ENCODE assay signal across 14 cellular contexts in the genomic region with DNA sequence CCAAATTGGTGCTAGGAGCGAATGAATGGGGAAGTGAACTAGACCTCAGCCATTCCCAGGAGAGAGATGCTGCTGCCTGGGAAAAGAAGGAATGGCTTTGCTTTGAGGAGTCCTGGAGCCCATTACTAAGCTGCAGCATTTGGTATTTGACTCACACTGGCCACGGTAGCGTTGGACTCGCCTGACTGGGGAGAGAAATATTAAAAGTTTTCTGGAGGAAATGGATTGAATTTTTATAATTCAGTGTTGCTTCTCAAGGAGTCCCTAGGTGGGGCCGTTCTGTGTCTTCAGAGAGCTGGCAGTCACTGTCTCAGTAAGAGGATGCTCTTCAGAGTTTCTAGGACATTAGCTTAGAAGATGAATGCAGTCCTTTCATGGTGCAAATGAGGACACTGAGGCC. TPM values are rescaled to one million over a fixed set of nuclear protein-coding genes. Genes with fewer than 3 reads are reported as not detected.
A peak's percentile ranks its signal among the peaks of the same experiment; 100 is the strongest.
DNase-seq lines count a peak whose midpoint lies in the region; ATAC-seq, FAIRE-seq and TF ChIP-seq lines count a peak whose summit lies in the region.
"Had no signal": no experiment of that assay in that cellular context is flagged by ENCODE, and none has a peak within 500 bp of the region (broad histone marks: within the 10 kb centered on the region; RNA-seq: fewer than 3 reads in every experiment).

No MANE protein-coding gene starts in this region.

- H3K27ac ChIP-seq in neutrophil (peak overlapping the region; percentile 53), MM.1S (ENCODE audit: low read length) (no peak overlapping the region)
- H3K27ac ChIP-seq: cardiac muscle cell had no signal

- H3K9ac ChIP-seq in MM.1S (ENCODE audit: low read length), result no peak overlapping the region

- H3K4me1 Mint-ChIP-seq in T-helper 2 cell treated with Interferon-gamma antibody and Interleukin-4, amounts not matched to agents 5 μg/mL and 100 μg/mL, for 36 hours (ENCODE audit: low read depth), result peaks cover 40% of the 10 kb centered on the region
- peaks cover 62% of the 10 kb centered on the region for H3K4me1 Mint-ChIP-seq in central memory CD8-positive, alpha-beta T cell
- peaks cover 15% of the 10 kb centered on the region for H3K4me1 Mint-ChIP-seq in mesothelial cell of epicardium

- no peak overlapping the region for H3K4me3 ChIP-seq in neutrophil (ENCODE audit: low read depth in 1 of 2, low read length in 1 of 2)
- H3K4me3 ChIP-seq in MM.1S (ENCODE audit: low read length), result no peak overlapping the region
- H3K4me3 ChIP-seq: cardiac muscle cell had no signal

- H3K27ac Mint-ChIP-seq in T-helper 2 cell treated with Interferon-gamma antibody and Interleukin-4, amounts not matched to agents 5 μg/mL and 100 μg/mL, for 36 hours, result peak overlapping the region; percentile 52
- no peak overlapping the region for H3K27ac Mint-ChIP-seq in central memory CD8-positive, alpha-beta T cell (ENCODE audit: low read depth)
- H3K27ac Mint-ChIP-seq in mesothelial cell of epicardium, result no peak overlapping the region

- H3K27me3 ChIP-seq in neutrophil (no peaks in the 10 kb centered on the region), MM.1S (replicated peaks; ENCODE audit: insufficient read depth, low read length) (peaks cover 57% of the 10 kb centered on the region)

- H3K9me2 ChIP-seq in MM.1S (replicated peaks; ENCODE audit: insufficient read depth, low read length), result no peaks in the 10 kb centered on the region

- no peak for FAIRE-seq in RCC 7860 (lab: Jason Lieb, UNC)
- FAIRE-seq: GM12891 had no signal

- H3K36me3 Mint-ChIP-seq in T-helper 2 cell treated with Interferon-gamma antibody and Interleukin-4, amounts not matched to agents 5 μg/mL and 100 μg/mL, for 36 hours (ENCODE audit: low read depth), result peaks cover 42% of the 10 kb centered on the region
- H3K36me3 Mint-ChIP-seq in central memory CD8-positive, alpha-beta T cell (ENCODE audit: insufficient read depth), result peaks cover 40% of the 10 kb centered on the region
- no peaks in the 10 kb centered on the region for H3K36me3 Mint-ChIP-seq in mesothelial cell of epicardium

- H3K9me3 ChIP-seq in neutrophil (no peaks in the 10 kb centered on the region), MM.1S (replicated peaks; ENCODE audit: insufficient read depth, low read length) (no peaks in the 10 kb centered on the region)

- no peaks in the 10 kb centered on the region for H4K20me1 ChIP-seq in MM.1S (ENCODE audit: insufficient read depth, low read length)

- H3K27me3 Mint-ChIP-seq in T-helper 2 cell treated with Interferon-gamma antibody and Interleukin-4, amounts not matched to agents 5 μg/mL and 100 μg/mL, for 36 hours (ENCODE audit: low read depth), result no peaks in the 10 kb centered on the region
- H3K27me3 Mint-ChIP-seq in central memory CD8-positive, alpha-beta T cell, result no peaks in the 10 kb centered on the region
- peaks cover 52% of the 10 kb centered on the region for H3K27me3 Mint-ChIP-seq in mesothelial cell of epicardium (ENCODE audit: low read depth)

- H2AFZ ChIP-seq in MM.1S (ENCODE audit: low read length), result no peak overlapping the region

- no peaks in the 10 kb centered on the region for H3K79me2 ChIP-seq in MM.1S (ENCODE audit: low read length)

- TF ChIP-seq CTCF in neutrophil (IDR thresholded peaks at IDR 0.05) (no peak), mesothelial cell of epicardium (IDR thresholded peaks at IDR 0.05; ENCODE audit: unreplicated experiment) (no peak), MM.1S (IDR thresholded peaks at IDR 0.05; ENCODE audit: low read length) (no peak)

- no peak for ATAC-seq in central memory CD8-positive, alpha-beta T cell (replicated peaks; ENCODE audit: extremely low read depth, poor library complexity, severe bottlenecking)
- ATAC-seq in HG03159 (IDR thresholded peaks at IDR 0.05; ENCODE audit: unreplicated experiment), result no peak
- ATAC-seq: esophagus mucosa had no signal

- H3K4me1 ChIP-seq in neutrophil (ENCODE audit: control insufficient read depth in 1 of 2, insufficient read depth in 1 of 2, low read depth in 1 of 2, low read length in 1 of 2), result peaks cover 61 to 68% of the 10 kb centered on the region in 2 experiments
- peaks cover 3% of the 10 kb centered on the region; the same call in 1 of the 2 replicates for H3K4me1 ChIP-seq in MM.1S (ENCODE audit: low read length)

- peak overlapping the region; percentile 84 for H3K4me3 Mint-ChIP-seq in T-helper 2 cell treated with Interferon-gamma antibody and Interleukin-4, amounts not matched to agents 5 μg/mL and 100 μg/mL, for 36 hours
- H3K4me3 Mint-ChIP-seq in central memory CD8-positive, alpha-beta T cell, result peak overlapping the region; percentile 92
- H3K4me3 Mint-ChIP-seq in mesothelial cell of epicardium, result no peak overlapping the region

- H3F3A ChIP-seq in MM.1S (ENCODE audit: insufficient read depth, low read length), result peaks cover 9% of the 10 kb centered on the region

- no peak for DNase-seq in T-helper 2 cell treated with Interferon-gamma antibody and Interleukin-4, amounts not matched to agents 5 μg/mL and 100 μg/mL, for 36 hours (ENCODE audit: low spot score)
- DNase-seq in T-helper 2 cell (no peak), RCC 7860 (ENCODE audit: low spot score) (peak; percentile 9), mesothelial cell of epicardium (ENCODE audit: low spot score in 2 of 2, unreplicated experiment in 2 of 2) (no peak), MM.1S (no peak)
- DNase-seq in central memory CD8-positive, alpha-beta T cell (ENCODE audit: low spot score in 2 of 2), result no peak
- DNase-seq: DMS 273 treated with DMSO at 0.1 percent for 48 hours, NCI-H446 treated with DMSO at 0.1 percent for 48 hours, RPMI8226 had no signal

- no peaks in the 10 kb centered on the region for H3K9me3 Mint-ChIP-seq in T-helper 2 cell treated with Interferon-gamma antibody and Interleukin-4, amounts not matched to agents 5 μg/mL and 100 μg/mL, for 36 hours
- H3K9me3 Mint-ChIP-seq in central memory CD8-positive, alpha-beta T cell, result no peaks in the 10 kb centered on the region
- H3K9me3 Mint-ChIP-seq in mesothelial cell of epicardium, result no peaks in the 10 kb centered on the region

- H3K36me3 ChIP-seq in neutrophil (peaks cover 59% of the 10 kb centered on the region), MM.1S (replicated peaks; ENCODE audit: insufficient read depth, low read length) (no peaks in the 10 kb centered on the region)
- H3K36me3 ChIP-seq: cardiac muscle cell had no signal

- no peak overlapping the region for H3K4me2 ChIP-seq in MM.1S (ENCODE audit: low read depth, low read length)

RNA-seq across cellular contexts. Expression of gene PIK3CD, which starts 40.2 kb away (rescaled TPM):
- total RNA-seq in mesothelial cell of epicardium, result 3.7 to 4.7 TPM (median 4.3 TPM) in 3 replicates
